8 cellular contexts compared by ENCODE assay signal in the genomic region with DNA sequence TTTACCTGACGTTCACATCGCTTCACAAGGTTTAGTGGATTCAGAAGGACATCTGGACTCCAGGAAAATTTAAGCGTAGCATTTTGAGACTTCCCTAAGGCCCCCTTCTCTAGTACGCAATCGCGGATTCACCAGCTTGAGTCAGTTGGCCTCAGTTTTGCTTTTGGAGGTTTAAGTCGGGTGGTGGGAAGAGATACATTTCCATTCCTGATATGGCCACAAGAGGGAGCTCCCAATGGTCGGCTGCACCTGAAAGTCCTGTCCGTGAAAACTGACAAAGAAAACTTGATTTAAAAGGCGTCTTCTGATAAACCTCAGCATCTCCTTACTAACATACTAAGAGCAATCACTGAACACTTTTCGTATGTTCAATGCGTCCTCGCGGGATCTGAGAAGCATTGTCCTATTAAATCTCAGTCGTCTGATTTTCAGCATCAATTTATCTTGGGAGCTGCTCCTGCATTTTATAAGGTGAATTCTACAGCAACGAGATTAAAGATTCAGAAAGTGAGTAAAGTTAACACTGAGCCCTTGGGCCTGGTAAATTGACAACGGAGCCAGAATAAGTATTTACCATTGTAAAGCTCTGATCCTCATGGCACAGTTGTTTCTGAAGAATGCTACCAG. TPM values are rescaled to one million over a fixed set of nuclear protein-coding genes. Genes with fewer than 3 reads are reported as not detected.
DNase-seq lines count a peak whose midpoint lies in the region; ATAC-seq and TF ChIP-seq lines count a peak whose summit lies in the region.

No MANE protein-coding gene starts in this region.

- no peaks in the 10 kb centered on the region for H4K20me1 ChIP-seq in smooth muscle cell (ENCODE audit: low read depth)

- peak overlapping the region; percentile 64 for H2AFZ ChIP-seq in smooth muscle cell (ENCODE audit: low read depth)

- no peaks in the 10 kb centered on the region for H3F3A ChIP-seq in smooth muscle cell (ENCODE audit: low read depth)

- 30% methylated on average over 17 of the region's 17 CpGs for WGBS in smooth muscle cell (ENCODE audit: low lambda C conversion rate)

- no peaks in the 10 kb centered on the region for H3K36me3 ChIP-seq in CD8-positive, alpha-beta memory T cell (ENCODE audit: insufficient read depth, low read length)
- H3K36me3 ChIP-seq in smooth muscle cell (ENCODE audit: low read depth) = no peaks in the 10 kb centered on the region

- H3K4me1 Mint-ChIP-seq in CD8-positive, alpha-beta memory T cell = peaks cover 6 to 11% (median 10%) of the 10 kb centered on the region in 3 donors
- H3K4me1 Mint-ChIP-seq in brain = peaks cover 36% of the 10 kb centered on the region

- CTCF ChIA-PET in CD8-positive, alpha-beta memory T cell (lab: Charles Lee) = interaction anchor here (1.0 to 2.2 kb wide), 8 partner anchors 10 to 387 kb away, joined by 3 to 29 read pairs (median 5); no protein-coding TSS in a partner anchor

- H3K27ac Mint-ChIP-seq in CD8-positive, alpha-beta memory T cell = no peak overlapping the region
- peak overlapping the region in 4 of 5 experiments; percentile 35 to 79 (median 68) for H3K27ac Mint-ChIP-seq in brain

- intact Hi-C loops in posterior vena cava (cut with DNase I) = no loop called here

- no peak overlapping the region for H3K4me3 ChIP-seq in CD8-positive, alpha-beta memory T cell (ENCODE audit: low read length)
- H3K4me3 ChIP-seq in smooth muscle cell = peak overlapping the region; percentile 28

- ATAC-seq in GM21529 (IDR thresholded peaks at IDR 0.05; ENCODE audit: unreplicated experiment) = peak; percentile 68

- H3K79me2 ChIP-seq in smooth muscle cell (ENCODE audit: low read depth) = no peaks in the 10 kb centered on the region

- no peak overlapping the region for H3K27ac ChIP-seq in CD8-positive, alpha-beta memory T cell (ENCODE audit: low read depth, low read length)
- H3K27ac ChIP-seq in smooth muscle cell (ENCODE audit: low read depth) = no peak overlapping the region

- H3K36me3 Mint-ChIP-seq in CD8-positive, alpha-beta memory T cell = no peaks in the 10 kb centered on the region
- H3K36me3 Mint-ChIP-seq in brain = no peaks in the 10 kb centered on the region

- peaks cover 19 to 41% of the 10 kb centered on the region in 2 donors for H3K27me3 Mint-ChIP-seq in CD8-positive, alpha-beta memory T cell
- peaks cover 7% of the 10 kb centered on the region for H3K27me3 Mint-ChIP-seq in brain

- no peak overlapping the region for H3K9ac ChIP-seq in smooth muscle cell (ENCODE audit: low read depth)

- peak overlapping the region in 4 of 7 donors; percentile 17 to 64 (median 46) for H3K4me3 Mint-ChIP-seq in CD8-positive, alpha-beta memory T cell
- H3K4me3 Mint-ChIP-seq in brain = peak overlapping the region; percentile 66 to 82 (median 74)

- POLR2A ChIA-PET in CD8-positive, alpha-beta memory T cell (lab: Charles Lee) = no interaction called here

- peak; percentile 5 to 57 (median 28) for DNase-seq in CD8-positive, alpha-beta memory T cell
- peak; percentile 52 for DNase-seq in NCI-H1092 treated with DMSO at 0.1 percent for 48 hours (lab: John Stamatoyannopoulos, UW)
- DNase-seq in T1000 (lab: John Stamatoyannopoulos, UW) = peak; percentile 63
- peak; percentile 79 for DNase-seq in inferior parietal cortex (ENCODE audit: extremely low spot score)
- peak; percentile 5 for DNase-seq in smooth muscle cell (lab: John Stamatoyannopoulos, UW; ENCODE audit: unreplicated experiment)
- no peak for DNase-seq in posterior vena cava (ENCODE audit: low spot score)

- H3K27me3 ChIP-seq in CD8-positive, alpha-beta memory T cell (ENCODE audit: insufficient read depth, low read length, poor library complexity, severe bottlenecking) = no peaks in the 10 kb centered on the region
- no peaks in the 10 kb centered on the region for H3K27me3 ChIP-seq in smooth muscle cell (ENCODE audit: low read depth)

- TF ChIP-seq CTCF in brain (conservative IDR thresholded peaks at IDR 0.05) = peak; percentile 82 to 90
- peak; percentile 86 for TF ChIP-seq CTCF in smooth muscle cell (IDR thresholded peaks at IDR 0.05; ENCODE audit: borderline replicate concordance, insufficient read depth, poor library complexity, severe bottlenecking)

- peaks cover 4% of the 10 kb centered on the region for H3K4me1 ChIP-seq in CD8-positive, alpha-beta memory T cell (ENCODE audit: insufficient read depth, low read length)
- H3K4me1 ChIP-seq in smooth muscle cell (ENCODE audit: low read depth) = peaks cover 6% of the 10 kb centered on the region

- no peaks in the 10 kb centered on the region for H3K9me3 ChIP-seq in CD8-positive, alpha-beta memory T cell (ENCODE audit: low read length)
- no peaks in the 10 kb centered on the region for H3K9me3 ChIP-seq in smooth muscle cell (replicated peaks; ENCODE audit: low read depth)

- peak overlapping the region; percentile 81 for H3K4me2 ChIP-seq in smooth muscle cell

- peaks cover 0 to 2% (median 0%) of the 10 kb centered on the region in 5 donors for H3K9me3 Mint-ChIP-seq in CD8-positive, alpha-beta memory T cell
- peaks cover 0 to 3% (median 0%) of the 10 kb centered on the region in 5 experiments for H3K9me3 Mint-ChIP-seq in brain

RNA-seq across cellular contexts. Expression of a gene that starts 50.6 kb away (rescaled TPM):
- total RNA-seq in CD8-positive, alpha-beta memory T cell = not detected
- not detected for polyA plus RNA-seq in CD8-positive, alpha-beta memory T cell
- 1.6 TPM for polyA plus RNA-seq in brain (ENCODE audit: insufficient read depth, low read depth, low replicate concordance)
- 3.1 and 9.1 TPM in 2 replicates for total RNA-seq in smooth muscle cell
- polyA plus RNA-seq in smooth muscle cell = 2.1 and 9.3 TPM in 2 replicates
- 10 to 100 TPM; 26.9 to 52.3 TPM for total RNA-seq in posterior vena cava

Comparison
In these comparisons a context has a peak if more than half of its experiments do, and no peak if none do; other contexts are left out.
1. H3K27ac Mint-ChIP-seq: peak in brain (4 of 5); none in CD8-positive, alpha-beta memory T cell (0 of 8).